In genomic region chr1:104646233-104646632, GRCh38 we compare ENCODE assay signal across 36 cellular contexts.
"Had no signal": no experiment of that assay in that cellular context is flagged by ENCODE, and none has a peak within 500 bp of the region (broad histone marks: within the 10 kb centered on the region; RNA-seq: fewer than 3 reads in every experiment).

No MANE protein-coding gene starts in this region.

- H3K27ac ChIP-seq: adrenal gland, body of pancreas, brain microvascular endothelial cell, breast epithelium, VCaP had no signal

- H3K9me3 ChIP-seq: adrenal gland, body of pancreas, breast epithelium had no signal

- FAIRE-seq: astrocyte, TTC549 had no signal

- H3K36me3 ChIP-seq: adrenal gland, brain microvascular endothelial cell, breast epithelium had no signal

- H3K4me1 ChIP-seq: adrenal gland, body of pancreas, breast epithelium had no signal

- H3K4me1 Mint-ChIP-seq: activated B cell treated with CpG ODN at 0.5 μM for 24 hours; activated CD4-positive, alpha-beta T cell treated with anti-CD3 and anti-CD28 coated beads, Interleukin-2, amount 10 ng/mL, durations not matched to agents 24 days and 14 days; activated naive CD8-positive, alpha-beta T cell treated with anti-CD3 and anti-CD28 coated beads for 36 hours; activated T-helper 17 cell treated with anti-CD3 and anti-CD28 coated beads, Interleukin-2, amount 50 U/mL, for 72 hours had no signal

- H3K27me3 Mint-ChIP-seq: activated B cell treated with CpG ODN at 0.5 μM for 24 hours; activated CD4-positive, alpha-beta memory T cell treated with anti-CD3 and anti-CD28 coated beads for 36 hours; activated CD4-positive, alpha-beta T cell treated with anti-CD3 and anti-CD28 coated beads, Interleukin-2, amount 10 ng/mL, durations not matched to agents 24 days and 14 days; activated CD8-positive, alpha-beta T cell treated with anti-CD3 and anti-CD28 coated beads for 36 hours; activated naive CD8-positive, alpha-beta T cell treated with anti-CD3 and anti-CD28 coated beads for 36 hours; activated T-helper 17 cell treated with anti-CD3 and anti-CD28 coated beads, Interleukin-2, amount 50 U/mL, for 72 hours had no signal

- H3K4me3 Mint-ChIP-seq: activated B cell treated with CpG ODN at 0.5 μM for 24 hours; activated CD4-positive, alpha-beta memory T cell treated with anti-CD3 and anti-CD28 coated beads for 36 hours; activated CD4-positive, alpha-beta T cell treated with anti-CD3 and anti-CD28 coated beads, Interleukin-2, amount 10 ng/mL, durations not matched to agents 24 days and 14 days; activated CD8-positive, alpha-beta T cell treated with anti-CD3 and anti-CD28 coated beads for 36 hours; activated naive CD4-positive, alpha-beta T cell treated with anti-CD3 and anti-CD28 coated beads for 36 hours; activated naive CD8-positive, alpha-beta T cell treated with anti-CD3 and anti-CD28 coated beads for 36 hours; activated T-cell treated with anti-CD3 and anti-CD28 coated beads, Interleukin-2, amount 50 U/mL, for 4 hours; activated T-cell treated with anti-CD3 and anti-CD28 coated beads, Interleukin-2, amount 50 U/mL, for 72 hours; activated T-helper 1 cell treated with anti-CD3 and anti-CD28 coated beads, Interleukin-12 subunit alpha, Interleukin-12 subunit beta, Interleukin-2, Interleukin-4 antibody, amounts not matched to agents 30 ng/mL and 10 ng/mL and 1 ng/mL, durations not matched to agents 14 hours and 24 hours and 36 hours; activated T-helper 17 cell treated with anti-CD3 and anti-CD28 coated beads, Interleukin-2, amount 50 U/mL, for 72 hours; T-helper 1 cell treated with Interleukin-12 subunit alpha and Interleukin-12 subunit beta and Interleukin-4 antibody, amounts not matched to agents 30 μg/mL and 1 μg/mL, for 36 hours; T-helper 2 cell treated with Interferon-gamma antibody and Interleukin-4, amounts not matched to agents 5 μg/mL and 100 μg/mL, for 36 hours had no signal

- DNase-seq: activated B cell treated with CpG ODN at 0.5 μM for 24 hours; activated CD4-positive, alpha-beta memory T cell treated with anti-CD3 and anti-CD28 coated beads for 36 hours; activated CD4-positive, alpha-beta T cell treated with anti-CD3 and anti-CD28 coated beads for 4 hours; activated CD4-positive, alpha-beta T cell treated with anti-CD3 and anti-CD28 coated beads, Interleukin-2, amount 10 ng/mL, durations not matched to agents 24 days and 14 days; activated CD4-positive, alpha-beta T cell treated with anti-CD3 and anti-CD28 coated beads, Interleukin-2, amount 50 U/mL, for 1 hour; activated CD4-positive, alpha-beta T cell treated with anti-CD3 and anti-CD28 coated beads, Interleukin-2, amount 50 U/mL, for 4 hours; activated CD4-positive, CD25-positive, alpha-beta regulatory T cell treated with anti-CD3 and anti-CD28 coated beads, Interleukin-2, amount 50 U/mL, for 72 hours; activated CD8-positive, alpha-beta memory T cell treated with anti-CD3 and anti-CD28 coated beads, Interleukin-2, amount 50 U/mL, for 4 hours; activated CD8-positive, alpha-beta T cell treated with anti-CD3 and anti-CD28 coated beads for 36 hours; activated effector memory CD4-positive, alpha-beta T cell treated with anti-CD3 and anti-CD28 coated beads, Interleukin-2, amount 50 U/mL, for 16 hours; activated gamma-delta T cell treated with Interleukin-2 at 50 U/mL for 16 hours; activated naive CD4-positive, alpha-beta T cell; activated naive CD4-positive, alpha-beta T cell treated with anti-CD3 and anti-CD28 coated beads for 36 hours; activated naive CD4-positive, alpha-beta T cell treated with anti-CD3 and anti-CD28 coated beads, Interleukin-2, amount 50 U/mL, for 16 hours; activated naive CD8-positive, alpha-beta T cell treated with anti-CD3 and anti-CD28 coated beads for 36 hours; activated T-cell treated with anti-CD3 and anti-CD28 coated beads for 4 hours; activated T-cell treated with anti-CD3 and anti-CD28 coated beads, Interleukin-2, amount 50 U/mL, for 1 hour; activated T-cell treated with anti-CD3 and anti-CD28 coated beads, Interleukin-2, amount 50 U/mL, for 4 hours; activated T-cell treated with anti-CD3 and anti-CD28 coated beads, Interleukin-2, amount 50 U/mL, for 72 hours; adrenal gland; amniotic stem cell; aorta; body of pancreas; brain microvascular endothelial cell; central memory CD4-positive, alpha-beta T cell; T-helper 2 cell; T-helper 9 cell had no signal

- H3K9me3 Mint-ChIP-seq: activated B cell treated with CpG ODN at 0.5 μM for 24 hours; activated CD4-positive, alpha-beta T cell treated with anti-CD3 and anti-CD28 coated beads, Interleukin-2, amount 10 ng/mL, durations not matched to agents 24 days and 14 days; activated naive CD8-positive, alpha-beta T cell treated with anti-CD3 and anti-CD28 coated beads for 36 hours; activated T-cell treated with anti-CD3 and anti-CD28 coated beads, Interleukin-2, amount 50 U/mL, for 4 hours; activated T-helper 1 cell treated with anti-CD3 and anti-CD28 coated beads, Interleukin-12 subunit alpha, Interleukin-12 subunit beta, Interleukin-2, Interleukin-4 antibody, amounts not matched to agents 30 ng/mL and 10 ng/mL and 1 ng/mL, durations not matched to agents 14 hours and 24 hours and 36 hours; T-helper 1 cell treated with Interleukin-12 subunit alpha and Interleukin-12 subunit beta and Interleukin-4 antibody, amounts not matched to agents 30 μg/mL and 1 μg/mL, for 36 hours had no signal

- H3K27ac Mint-ChIP-seq: activated B cell treated with CpG ODN at 0.5 μM for 24 hours; activated CD4-positive, alpha-beta memory T cell treated with anti-CD3 and anti-CD28 coated beads for 36 hours; activated CD4-positive, alpha-beta T cell treated with anti-CD3 and anti-CD28 coated beads, Interleukin-2, amount 10 ng/mL, durations not matched to agents 24 days and 14 days; activated CD8-positive, alpha-beta T cell treated with anti-CD3 and anti-CD28 coated beads for 36 hours; activated naive CD4-positive, alpha-beta T cell treated with anti-CD3 and anti-CD28 coated beads for 36 hours; activated naive CD4-positive, alpha-beta T cell treated with anti-CD3 and anti-CD28 coated beads, Interleukin-2, amount 50 U/mL, for 72 hours; activated naive CD8-positive, alpha-beta T cell treated with anti-CD3 and anti-CD28 coated beads for 36 hours; activated T-cell treated with anti-CD3 and anti-CD28 coated beads, Interleukin-2, amount 50 U/mL, for 72 hours; activated T-helper 1 cell treated with anti-CD3 and anti-CD28 coated beads, Interleukin-12 subunit alpha, Interleukin-12 subunit beta, Interleukin-2, Interleukin-4 antibody, amounts not matched to agents 30 ng/mL and 10 ng/mL and 1 ng/mL, durations not matched to agents 14 hours and 24 hours and 36 hours; activated T-helper 17 cell treated with anti-CD3 and anti-CD28 coated beads, Interleukin-2, amount 50 U/mL, for 72 hours; T-helper 1 cell treated with Interleukin-12 subunit alpha and Interleukin-12 subunit beta and Interleukin-4 antibody, amounts not matched to agents 30 μg/mL and 1 μg/mL, for 36 hours; T-helper 2 cell treated with Interferon-gamma antibody and Interleukin-4, amounts not matched to agents 5 μg/mL and 100 μg/mL, for 36 hours had no signal

- H3K27me3 ChIP-seq: adrenal gland, body of pancreas, brain microvascular endothelial cell, breast epithelium had no signal

- ATAC-seq: activated CD8-positive, alpha-beta T cell treated with anti-CD3 and anti-CD28 coated beads for 36 hours; activated naive CD4-positive, alpha-beta T cell treated with anti-CD3 and anti-CD28 coated beads, Interleukin-2, amount 50 U/mL, for 72 hours; activated T-cell treated with anti-CD3 and anti-CD28 coated beads, Interleukin-2, amount 50 U/mL, for 4 hours; activated T-cell treated with anti-CD3 and anti-CD28 coated beads, Interleukin-2, amount 50 U/mL, for 72 hours; activated T-helper 17 cell treated with anti-CD3 and anti-CD28 coated beads, Interleukin-2, amount 50 U/mL, for 72 hours; body of pancreas had no signal

- H3K36me3 Mint-ChIP-seq: activated CD4-positive, alpha-beta memory T cell treated with anti-CD3 and anti-CD28 coated beads for 36 hours; activated naive CD4-positive, alpha-beta T cell treated with anti-CD3 and anti-CD28 coated beads, Interleukin-2, amount 50 U/mL, for 72 hours; activated naive CD8-positive, alpha-beta T cell treated with anti-CD3 and anti-CD28 coated beads for 36 hours had no signal

- H3K4me3 ChIP-seq: adrenal gland, body of pancreas, breast epithelium had no signal
